In genomic region chr3:133230191-133230590, GRCh38 we compare ENCODE assay signal across 19 cellular contexts.
"Had no signal": no experiment of that assay in that cellular context is flagged by ENCODE, and none has a peak within 500 bp of the region (broad histone marks: within the 10 kb centered on the region; RNA-seq: fewer than 3 reads in every experiment).

No MANE protein-coding gene starts in this region.

- H3K27ac ChIP-seq: breast epithelium, epithelial cell of prostate, gastrocnemius medialis, heart left ventricle, lower lobe of right lung, right atrium auricular region, tibial nerve, uterus had no signal

- H3K4me3 ChIP-seq: breast epithelium, gastrocnemius medialis, heart left ventricle, lower lobe of right lung, right atrium auricular region, tibial nerve, uterus had no signal

- H3K36me3 ChIP-seq: breast epithelium, gastrocnemius medialis, heart left ventricle, lower lobe of right lung, right atrium auricular region, tibial nerve, uterus had no signal

- DNase-seq: activated CD4-positive, alpha-beta T cell treated with anti-CD3 and anti-CD28 coated beads, Interleukin-2, amount 10 ng/mL, durations not matched to agents 7 days and 5 days; activated CD8-positive, alpha-beta memory T cell treated with anti-CD3 and anti-CD28 coated beads, Interleukin-2, amount 50 U/mL, for 48 hours; activated gamma-delta T cell treated with Interleukin-2 at 50 U/mL for 16 hours; activated naive CD8-positive, alpha-beta T cell treated with anti-CD3 and anti-CD28 coated beads for 36 hours; gastrocnemius medialis; heart left ventricle; immature natural killer cell; lower lobe of right lung; occipital lobe; small intestine; stimulated activated CD4-positive, alpha-beta T cell treated with anti-CD3 and anti-CD28 coated beads, Interleukin-4, amount 100 ng/mL, for 24 hours; stimulated activated CD8-positive, alpha-beta memory T cell treated with anti-CD3 and anti-CD28 coated beads, Interleukin-4, amount 100 ng/mL, for 48 hours; stimulated activated naive CD4-positive, alpha-beta T cell treated with Interleukin-2 at 50 U/mL for 16 hours; substantia nigra; uterus had no signal

- H3K4me1 ChIP-seq: breast epithelium, gastrocnemius medialis, heart left ventricle, lower lobe of right lung, right atrium auricular region, tibial nerve, uterus had no signal

- ATAC-seq: gastrocnemius medialis, heart left ventricle, lower lobe of right lung had no signal

- H3K9me3 ChIP-seq: breast epithelium, gastrocnemius medialis, heart left ventricle, right atrium auricular region, tibial nerve, uterus had no signal

- FAIRE-seq: small intestine had no signal

- H3K27me3 ChIP-seq: breast epithelium, gastrocnemius medialis, heart left ventricle, right atrium auricular region, tibial nerve, uterus had no signal
